ENCODE assay signal across 1 cellular context in genomic region chr5:53249529-53249928, GRCh38.
TF ChIP-seq lines count a peak whose summit lies in the region.

No MANE protein-coding gene starts in this region.

TF ChIP-seq in SK-N-SH, 30 proteins besides CTCF, POLR2A, EP300 and RAD21 (continued from another document):
- TF ChIP-seq REST (IDR thresholded peaks at IDR 0.05; ENCODE audit: low read depth, low read length) (no peak), ELF1 (IDR thresholded peaks at IDR 0.05) (no peak), GATA2 (CRISPR knock-in tag; IDR thresholded peaks at IDR 0.05) (no peak), MXI1 (IDR thresholded peaks at IDR 0.05; ENCODE audit: low read depth, low read length) (no peak), FOSL2 (IDR thresholded peaks at IDR 0.05; ENCODE audit: borderline replicate concordance, low read depth) (peak; percentile 84; the same call in 1 of the 2 replicates)
